Comparison of ENCODE assay signal across 10 cellular contexts in the genomic region with DNA sequence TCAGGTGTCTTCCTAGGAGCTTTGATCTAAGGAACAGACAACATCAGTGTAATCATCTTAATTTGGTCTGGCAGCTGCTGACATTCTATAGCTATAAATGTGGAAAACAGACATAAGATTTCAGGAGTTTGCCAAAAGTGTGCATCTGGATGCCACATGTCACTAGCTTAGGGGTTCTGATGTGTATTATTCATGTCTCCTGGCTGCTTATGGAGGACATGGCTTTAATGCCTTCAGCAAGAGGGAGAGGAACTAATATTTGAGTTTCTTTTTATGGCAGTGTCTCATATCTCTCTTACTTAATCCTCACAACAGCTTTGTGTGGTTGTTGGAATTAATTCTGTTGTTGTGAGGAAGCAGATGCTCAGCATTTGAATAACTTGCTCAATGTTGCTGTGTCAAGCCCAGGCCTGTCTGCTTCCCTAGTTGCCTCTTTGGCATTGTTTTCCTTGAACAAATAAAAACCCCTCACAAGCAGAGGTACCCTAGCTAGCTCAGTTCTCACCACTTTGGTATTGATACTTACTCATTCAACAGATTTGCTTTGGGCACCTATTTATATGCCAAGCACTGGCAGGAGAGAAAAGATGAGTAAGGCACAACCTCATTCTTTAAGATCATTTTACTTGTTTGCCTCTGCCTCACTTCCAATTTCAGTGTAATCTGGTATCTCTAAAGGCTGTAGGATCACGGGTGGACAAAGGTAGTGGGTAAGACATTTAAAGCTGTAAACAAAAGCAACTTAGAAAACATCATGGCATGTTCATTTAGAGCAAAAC. TPM values are rescaled to one million over a fixed set of nuclear protein-coding genes. Genes with fewer than 3 reads are reported as not detected.
DNase-seq lines count a peak whose midpoint lies in the region; ATAC-seq lines count a peak whose summit lies in the region.
"Had no signal": no experiment of that assay in that cellular context is flagged by ENCODE, and none has a peak within 500 bp of the region (broad histone marks: within the 10 kb centered on the region; RNA-seq: fewer than 3 reads in every experiment).

No MANE protein-coding gene starts in this region.

- ATAC-seq in HG02981 (IDR thresholded peaks at IDR 0.05; ENCODE audit: unreplicated experiment), result no peak
- ATAC-seq: activated CD4-positive, CD25-positive, alpha-beta regulatory T cell treated with anti-CD3 and anti-CD28 coated beads, Interleukin-2, amount 50 U/mL, for 24 hours had no signal

- H3K9me3 Mint-ChIP-seq in dendritic cell treated with granulocyte-macrophage colony-stimulating factor and Interleukin-4, amounts not matched to agents 40 ng/mL and 50 ng/mL, for 4 days, result no peaks in the 10 kb centered on the region

- intact Hi-C loops in dendritic cell treated with granulocyte-macrophage colony-stimulating factor and Interleukin-4, amounts not matched to agents 40 ng/mL and 50 ng/mL, for 4 days (cut with micrococcal nuclease), result no loop called here

- no peak overlapping the region for H3K4me3 ChIP-seq in thymus (ENCODE audit: low read length)

- peak overlapping the region; percentile 15 for H3K27ac ChIP-seq in thymus (ENCODE audit: low read depth)

- H3K36me3 Mint-ChIP-seq in dendritic cell treated with granulocyte-macrophage colony-stimulating factor and Interleukin-4, amounts not matched to agents 40 ng/mL and 50 ng/mL, for 4 days (ENCODE audit: low read depth), result no peaks in the 10 kb centered on the region

- WGBS in thymus, result 94% methylated on average over 1 of the region's 1 CpG

- no peaks in the 10 kb centered on the region for H3K27me3 Mint-ChIP-seq in dendritic cell treated with granulocyte-macrophage colony-stimulating factor and Interleukin-4, amounts not matched to agents 40 ng/mL and 50 ng/mL, for 4 days

- H3K4me1 ChIP-seq in thymus (ENCODE audit: control insufficient read depth, insufficient read depth, low read length), result no peaks in the 10 kb centered on the region

- no peaks in the 10 kb centered on the region for H3K36me3 ChIP-seq in thymus (ENCODE audit: control insufficient read depth, insufficient read depth)

- H3K27ac Mint-ChIP-seq in dendritic cell treated with granulocyte-macrophage colony-stimulating factor and Interleukin-4, amounts not matched to agents 40 ng/mL and 50 ng/mL, for 4 days, result peak overlapping the region; percentile 6

- no peaks in the 10 kb centered on the region for H3K27me3 ChIP-seq in thymus (ENCODE audit: control insufficient read depth, insufficient read depth)

- DNase-seq in NCI-H1417 (lab: John Stamatoyannopoulos, UW), result peak in 2 of 3 experiments; percentile 44 to 79
- DNase-seq in NCI-H1417 treated with DMSO at 0.1 percent for 48 hours (lab: John Stamatoyannopoulos, UW), result no peak
- peak; percentile 81 to 84 for DNase-seq in NCI-H526 (lab: John Stamatoyannopoulos, UW)
- DNase-seq in activated CD4-positive, alpha-beta T cell treated with anti-CD3 and anti-CD28 coated beads for 48 hours, result no peak
- no peak for DNase-seq in cerebellar cortex (ENCODE audit: low spot score)
- DNase-seq: NCI-H1048 had no signal

- no peaks in the 10 kb centered on the region for H3K9me3 ChIP-seq in thymus (ENCODE audit: control insufficient read depth)

- no peak overlapping the region for H3K4me3 Mint-ChIP-seq in dendritic cell treated with granulocyte-macrophage colony-stimulating factor and Interleukin-4, amounts not matched to agents 40 ng/mL and 50 ng/mL, for 4 days

- H3K4me1 Mint-ChIP-seq in dendritic cell treated with granulocyte-macrophage colony-stimulating factor and Interleukin-4, amounts not matched to agents 40 ng/mL and 50 ng/mL, for 4 days (ENCODE audit: low read depth), result peaks cover 18% of the 10 kb centered on the region

RNA-seq across cellular contexts. Expression of a gene that starts 39.8 kb away (rescaled TPM):
- 7.8 TPM for polyA plus RNA-seq in thymus

RNA-seq across cellular contexts. Expression of a gene that starts 48.2 kb away (rescaled TPM):
- 28.2 TPM for polyA plus RNA-seq in thymus

Comparison
In these comparisons a context has a peak if more than half of its experiments do, and no peak if none do; other contexts are left out.
1. DNase-seq: peak in NCI-H1417 (2 of 3) and NCI-H526 (2 of 2); none in NCI-H1417 treated with DMSO at 0.1 percent for 48 hours (single experiment), activated CD4-positive, alpha-beta T cell treated with anti-CD3 and anti-CD28 coated beads for 48 hours (single experiment) and cerebellar cortex (single experiment).